8 cellular contexts compared by ENCODE assay signal in the genomic region with DNA sequence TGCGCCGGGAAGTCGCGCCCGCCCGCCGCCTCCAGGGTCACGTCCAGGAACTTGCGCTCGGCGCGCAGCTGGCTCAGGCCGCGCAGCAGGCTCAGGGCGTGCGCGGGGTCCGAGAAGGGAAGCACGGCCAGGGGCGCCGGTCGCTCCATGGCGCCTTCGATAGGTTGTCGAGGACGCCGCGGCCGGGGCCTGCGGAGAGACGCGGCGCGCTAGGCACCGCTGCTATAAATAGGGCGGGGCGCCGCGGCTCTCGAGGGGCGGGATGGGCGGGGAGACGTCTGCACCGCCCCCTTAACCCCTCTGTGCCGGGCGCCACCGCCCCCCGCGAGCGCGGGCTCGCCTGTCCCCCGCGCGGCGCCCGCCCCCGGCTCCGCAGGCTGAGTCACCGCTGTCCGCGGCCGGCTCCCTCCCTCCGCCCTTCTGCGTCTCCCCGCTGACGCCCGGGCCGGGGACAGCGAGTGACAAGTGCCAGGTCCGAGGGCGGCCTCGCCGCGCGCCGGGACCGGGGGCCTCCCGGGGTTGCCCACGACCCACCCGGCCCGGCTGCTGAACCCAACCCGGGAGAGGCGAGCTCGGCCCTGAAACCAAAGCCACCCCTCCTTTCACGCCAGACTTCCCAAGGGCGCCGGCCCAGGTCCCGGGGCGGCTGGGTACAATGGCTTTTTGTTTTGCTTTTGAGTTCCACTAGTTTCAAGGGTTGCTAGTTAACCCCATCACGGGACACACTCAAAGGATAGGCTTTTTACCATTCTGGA. TPM values are rescaled to one million over a fixed set of nuclear protein-coding genes. Genes with fewer than 3 reads are reported as not detected.
DNase-seq lines count a peak whose midpoint lies in the region; ATAC-seq and TF ChIP-seq lines count a peak whose summit lies in the region.

A gene with protein sequence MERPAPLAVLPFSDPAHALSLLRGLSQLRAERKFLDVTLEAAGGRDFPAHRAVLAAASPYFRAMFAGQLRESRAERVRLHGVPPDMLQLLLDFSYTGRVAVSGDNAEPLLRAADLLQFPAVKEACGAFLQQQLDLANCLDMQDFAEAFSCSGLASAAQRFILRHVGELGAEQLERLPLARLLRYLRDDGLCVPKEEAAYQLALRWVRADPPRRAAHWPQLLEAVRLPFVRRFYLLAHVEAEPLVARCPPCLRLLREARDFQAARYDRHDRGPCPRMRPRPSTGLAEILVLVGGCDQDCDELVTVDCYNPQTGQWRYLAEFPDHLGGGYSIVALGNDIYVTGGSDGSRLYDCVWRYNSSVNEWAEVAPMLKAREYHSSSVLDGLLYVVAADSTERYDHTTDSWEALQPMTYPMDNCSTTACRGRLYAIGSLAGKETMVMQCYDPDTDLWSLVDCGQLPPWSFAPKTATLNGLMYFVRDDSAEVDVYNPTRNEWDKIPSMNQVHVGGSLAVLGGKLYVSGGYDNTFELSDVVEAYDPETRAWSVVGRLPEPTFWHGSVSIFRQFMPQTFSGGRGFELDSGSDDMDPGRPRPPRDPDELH (minus strand): TSS at position 201 of the 755 bp plus-strand sequence. CDS start 52 bp downstream, at position 149.

- H3K36me3 ChIP-seq in body of pancreas (replicated peaks in 1 of 2; ENCODE audit: insufficient read depth in 1 of 2, low read depth in 2 of 2), result peaks cover 0 to 1% of the 10 kb centered on the region in 2 donors

- TF ChIP-seq POLR2A in body of pancreas (IDR thresholded peaks at IDR 0.05), result peak; percentile 83 to 92 (median 86)

- WGBS in body of pancreas, 2 donors, result 0% methylated on average over 7 to 66 of the region's 91 CpGs

- H3K9me3 ChIP-seq in body of pancreas, result no peaks in the 10 kb centered on the region

- peak within 1 kb of the TSS; percentile 86 to 99 (median 96) for H3K27ac ChIP-seq in body of pancreas

- ATAC-seq in HG02623 (IDR thresholded peaks at IDR 0.05; ENCODE audit: unreplicated experiment), result peak; percentile 44
- peak; percentile 73 for ATAC-seq in body of pancreas

- H3K27me3 ChIP-seq in body of pancreas, result no peaks in the 10 kb centered on the region

- in situ Hi-C loops in GM13976 (cut with MboI; ENCODE audit: low sequenced_read_pairs, unreplicated experiment), result no loop called here

- TF ChIP-seq CTCF in GM13976 (IDR thresholded peaks at IDR 0.05; ENCODE audit: borderline replicate concordance, control extremely low read depth, extremely low read depth, insufficient read depth, missing control alignments) (no peak), body of pancreas (IDR thresholded peaks at IDR 0.05) (peak in 1 of 7 experiments; percentile 29)

- peak; percentile 92 for DNase-seq in GM13976 (ENCODE audit: low spot score)
- peak; percentile 59 for DNase-seq in NCI-H128 (lab: John Stamatoyannopoulos, UW; ENCODE audit: unreplicated experiment)
- peak; percentile 82 for DNase-seq in UCSD-AML1 (lab: John Stamatoyannopoulos, UW; ENCODE audit: unreplicated experiment)
- DNase-seq in body of pancreas, result peak; percentile 88 to 92 (median 90)
- DNase-seq in skeletal muscle cell (ENCODE audit: low read depth), result peak; percentile 67
- DNase-seq in cerebellar nuclear complex (lab: John Stamatoyannopoulos, UW), result no peak

- intact Hi-C loops in body of pancreas (cut with DNase I), result no loop called here

- H3K4me1 ChIP-seq in body of pancreas, result peaks cover 47% of the 10 kb centered on the region

- H3K4me3 ChIP-seq in body of pancreas, result peak within 1 kb of the TSS; percentile 53 to 75
- peak within 1 kb of the TSS; percentile 91 for H3K4me3 ChIP-seq in iPS-11a (ENCODE audit: low read depth, low read length)
- H3K4me3 ChIP-seq in skeletal muscle cell (ENCODE audit: low read depth, low read length), result peak within 1 kb of the TSS; percentile 97

RNA-seq across cellular contexts. Expression of the gene that starts here (rescaled TPM):
- 10 to 100 TPM; 38.4 to 60.0 TPM for total RNA-seq in body of pancreas

Comparison
In these comparisons a context has a peak if more than half of its experiments do, and no peak if none do; other contexts are left out.
1. DNase-seq: peak in GM13976 (single experiment), NCI-H128 (single experiment), UCSD-AML1 (single experiment), body of pancreas (4 of 4) and skeletal muscle cell (single experiment); none in cerebellar nuclear complex (0 of 2).
2. Peak in every context shown above with its lines, with median percentiles within 50 percentile points of each other: H3K4me3 ChIP-seq.